Comparison of ENCODE assay signal across 9 cellular contexts in genomic region chrX:54891573-54891972, GRCh38. TPM values are rescaled to one million over a fixed set of nuclear protein-coding genes. Genes with fewer than 3 reads are reported as not detected.
A peak's percentile ranks its signal among the peaks of the same experiment; 100 is the strongest.
DNase-seq lines count a peak whose midpoint lies in the region; ATAC-seq and TF ChIP-seq lines count a peak whose summit lies in the region.
"Had no signal": no experiment of that assay in that cellular context is flagged by ENCODE, and none has a peak within 500 bp of the region (broad histone marks: within the 10 kb centered on the region; RNA-seq: fewer than 3 reads in every experiment).

No MANE protein-coding gene starts in this region.

- no peak overlapping the region for H2AFZ ChIP-seq in IMR-90 (replicated peaks; ENCODE audit: low read length, poor library complexity)
- no peak overlapping the region for H2AFZ ChIP-seq in SK-N-SH (ENCODE audit: low read depth)
- H2AFZ ChIP-seq in neural progenitor cell (replicated peaks): no peak overlapping the region

- H4K5ac ChIP-seq in IMR-90 (ENCODE audit: low read depth, low read length): no peak overlapping the region

- H2BK20ac ChIP-seq in IMR-90 (ENCODE audit: low read depth, low read length): no peak overlapping the region

- H2BK15ac ChIP-seq in IMR-90 (ENCODE audit: low read depth, low read length): no peak overlapping the region

- H3K23ac ChIP-seq in IMR-90 (ENCODE audit: low read depth, low read length): no peak overlapping the region

- no peaks in the 10 kb centered on the region for H3K36me3 Mint-ChIP-seq in neural progenitor cell
- H3K36me3 Mint-ChIP-seq: brain had no signal

- ATAC-seq in IMR-90 (ENCODE audit: low read depth) (peak; percentile 81), HG02678 (IDR thresholded peaks at IDR 0.05; ENCODE audit: unreplicated experiment) (no peak)

- no peak overlapping the region for H4K91ac ChIP-seq in IMR-90 (ENCODE audit: insufficient read depth, low read depth, low read length)

- peaks cover 8% of the 10 kb centered on the region for H3K27me3 Mint-ChIP-seq in neural progenitor cell (ENCODE audit: insufficient read depth, low read depth)

- no CpG with 5 or more reads among the region's 3 CpGs for WGBS in IMR-90 (ENCODE audit: extremely low coverage in 2 of 2, insufficient read length in 1 of 2), 2 experiments
- 22% methylated on average over 3 of the region's 3 CpGs for WGBS in SK-N-SH (ENCODE audit: low lambda C conversion rate)

- no peak overlapping the region for H2BK5ac ChIP-seq in IMR-90 (ENCODE audit: low read depth, low read length, poor library complexity, severe bottlenecking)

- H3K18ac ChIP-seq in IMR-90 (ENCODE audit: low read depth, low read length): no peak overlapping the region

- no peaks in the 10 kb centered on the region for H3K9me2 ChIP-seq in SK-N-SH

- no peak overlapping the region for H3K4me2 ChIP-seq in IMR-90 (ENCODE audit: low read depth, low read length)
- no peak overlapping the region for H3K4me2 ChIP-seq in SK-N-SH
- no peak overlapping the region for H3K4me2 ChIP-seq in neural progenitor cell

- H3K27me3 ChIP-seq in IMR-90 (ENCODE audit: control insufficient read depth, insufficient read depth, low read length) (no peaks in the 10 kb centered on the region; the same call in 1 of the 2 replicates), SK-N-SH (ENCODE audit: insufficient read depth) (peaks cover 4% of the 10 kb centered on the region; the same call in 1 of the 2 replicates), neural progenitor cell (no peaks in the 10 kb centered on the region)

- H3K4me3 ChIP-seq in IMR-90 (ENCODE audit: insufficient read depth, low read depth, low read length): no peak overlapping the region
- H3K4me3 ChIP-seq in SK-N-SH (ENCODE audit: low read depth in 2 of 2, low read length in 1 of 2): no peak overlapping the region
- no peak overlapping the region for H3K4me3 ChIP-seq in neural progenitor cell

- intact Hi-C loops in IMR-90 (cut with micrococcal nuclease): loop anchor here (1.0 to 10.0 kb wide), 2 partner anchors 93 to 166 kb away; no protein-coding TSS in a partner anchor

- TF ChIP-seq EP300 in SK-N-SH (IDR thresholded peaks at IDR 0.05; ENCODE audit: borderline replicate concordance in 1 of 2, low read depth in 1 of 2, low read length in 1 of 2): no peak

- CTCF ChIA-PET in IMR-90 (lab: Yijun Ruan, JAX) (interaction anchor here (1.0 to 1.3 kb wide), 2 partner anchors 108 to 165 kb away, joined by 5 to 7 read pairs; partner anchors contain the start of gene APEX2), SK-N-SH (lab: Yijun Ruan, JAX) (interaction anchor here (1.0 to 2.6 kb wide), 10 partner anchors 9 to 1357 kb away, joined by 3 to 10 read pairs (median 4); no protein-coding TSS in a partner anchor)

- H2AK5ac ChIP-seq in IMR-90 (ENCODE audit: low read depth, low read length): no peak overlapping the region

- H4K8ac ChIP-seq in IMR-90 (ENCODE audit: low read depth in 2 of 2, low read length in 2 of 2): no peak overlapping the region

- no peaks in the 10 kb centered on the region for H3K9me1 ChIP-seq in IMR-90 (ENCODE audit: insufficient read depth, low read length)

- no peak overlapping the region for H3K27ac Mint-ChIP-seq in neural progenitor cell
- H3K27ac Mint-ChIP-seq: brain had no signal

- H3K4ac ChIP-seq in IMR-90 (ENCODE audit: low read depth, low read length): no peak overlapping the region

- TF ChIP-seq POLR2A in IMR-90 (IDR thresholded peaks at IDR 0.05; ENCODE audit: low read depth, low read length): no peak

- H4K20me1 ChIP-seq in IMR-90 (ENCODE audit: insufficient read depth, low read length) (no peaks in the 10 kb centered on the region), SK-N-SH (ENCODE audit: insufficient read depth) (no peaks in the 10 kb centered on the region), neural progenitor cell (ENCODE audit: low read depth) (no peaks in the 10 kb centered on the region)

- H2BK120ac ChIP-seq in IMR-90 (ENCODE audit: low read depth, low read length): no peak overlapping the region

- no TSS peak for BruUV-seq in IMR-90 (replicated peaks; lab: Mats Ljungman, UMichigan)

- H3K79me2 ChIP-seq in SK-N-SH (ENCODE audit: insufficient read depth) (no peaks in the 10 kb centered on the region), neural progenitor cell (ENCODE audit: low read depth) (no peaks in the 10 kb centered on the region)

- peak; percentile 4 to 10 for DNase-seq in activated CD4-positive, alpha-beta T cell treated with anti-CD3 and anti-CD28 coated beads for 24 hours (ENCODE audit: low read depth in 2 of 2)
- DNase-seq in activated CD4-positive, alpha-beta T cell treated with anti-CD3 and anti-CD28 coated beads for 1 hour: no peak
- DNase-seq in IMR-90 (peak; percentile 28), SK-N-SH (peak; percentile 29), neural progenitor cell (ENCODE audit: low spot score) (peak; percentile 54), NCI-H1436 (lab: John Stamatoyannopoulos, UW) (no peak)
- peak; percentile 12 for DNase-seq in effector CD4-positive, alpha-beta T cell

- dilution Hi-C loops in IMR-90 (cut with HindIII; ENCODE audit: low sequenced_read_pairs, unreplicated experiment): no loop called here

- H3K4me1 Mint-ChIP-seq in neural progenitor cell: no peaks in the 10 kb centered on the region
- H3K4me1 Mint-ChIP-seq: brain had no signal

- POLR2A ChIA-PET in IMR-90 (lab: Charles Lee; ENCODE audit: unreplicated experiment): no interaction called here
- POLR2A ChIA-PET in SK-N-SH (lab: Yijun Ruan, JAX): no interaction called here

- H3K14ac ChIP-seq in IMR-90 (replicated peaks; ENCODE audit: low read depth, low read length): no peak overlapping the region

- H3K56ac ChIP-seq in IMR-90 (ENCODE audit: extremely low read depth, insufficient read depth, low read length): no peak overlapping the region

- H3K9ac ChIP-seq in IMR-90 (ENCODE audit: low read depth, low read length) (no peak overlapping the region), SK-N-SH (no peak overlapping the region), neural progenitor cell (no peak overlapping the region)

- in situ Hi-C loops in IMR-90 (cut with MboI; ENCODE audit: low sequenced_read_pairs): loop anchor here (10.0 kb wide), 1 partner anchor 63 kb away; no protein-coding TSS in a partner anchor

- H3K4me3 Mint-ChIP-seq in neural progenitor cell: no peak overlapping the region
- H3K4me3 Mint-ChIP-seq: brain had no signal

- H3K4me1 ChIP-seq in IMR-90 (ENCODE audit: control insufficient read depth, insufficient read depth, low read length) (no peaks in the 10 kb centered on the region), SK-N-SH (ENCODE audit: control insufficient read depth in 1 of 2, insufficient read depth in 2 of 2, low read depth in 1 of 2, low read length in 1 of 2) (no peaks in the 10 kb centered on the region), neural progenitor cell (no peaks in the 10 kb centered on the region)

- peak; percentile 58 for TF ChIP-seq RAD21 in IMR-90 (IDR thresholded peaks at IDR 0.05; ENCODE audit: low read length)
- TF ChIP-seq RAD21 in SK-N-SH (IDR thresholded peaks at IDR 0.05; ENCODE audit: low read length): peak; percentile 75

- TF ChIP-seq CTCF in IMR-90 (conservative IDR thresholded peaks at IDR 0.05; ENCODE audit: low read depth, low read length) (peak; percentile 51), SK-N-SH (IDR thresholded peaks at IDR 0.05) (peak; percentile 58), neural progenitor cell (IDR thresholded peaks at IDR 0.05) (peak; percentile 54)

- peaks cover 13% of the 10 kb centered on the region for H3K9me3 Mint-ChIP-seq in neural progenitor cell

- H3F3A ChIP-seq in SK-N-SH (replicated peaks; ENCODE audit: insufficient read depth) (no peaks in the 10 kb centered on the region), neural progenitor cell (ENCODE audit: low read depth) (no peaks in the 10 kb centered on the region)

- H3K36me3 ChIP-seq in IMR-90 (ENCODE audit: control insufficient read depth, insufficient read depth, low read length) (no peaks in the 10 kb centered on the region), SK-N-SH (replicated peaks in 1 of 2; ENCODE audit: control insufficient read depth in 1 of 2, insufficient read depth in 2 of 2, low read length in 1 of 2) (no peaks in the 10 kb centered on the region), neural progenitor cell (no peaks in the 10 kb centered on the region)

- H3K79me1 ChIP-seq in IMR-90 (ENCODE audit: low read depth in 1 of 2, low read length in 2 of 2): no peaks in the 10 kb centered on the region

- H3K27ac ChIP-seq in IMR-90 (ENCODE audit: insufficient read depth, low read length) (no peak overlapping the region), SK-N-SH (ENCODE audit: low read depth in 2 of 2, low read length in 1 of 2) (no peak overlapping the region), neural progenitor cell (no peak overlapping the region)

- H2AK9ac ChIP-seq in IMR-90 (replicated peaks; ENCODE audit: low read depth, low read length, poor library complexity): no peak overlapping the region

- no peaks in the 10 kb centered on the region for H3K9me3 ChIP-seq in IMR-90 (ENCODE audit: control insufficient read depth, insufficient read depth, low read length)
- no peaks in the 10 kb centered on the region for H3K9me3 ChIP-seq in SK-N-SH
- peaks cover 4% of the 10 kb centered on the region for H3K9me3 ChIP-seq in neural progenitor cell (ENCODE audit: low read depth)

TF ChIP-seq in IMR-90, 13 proteins besides CTCF, POLR2A, EP300 and RAD21:
- TF ChIP-seq SMC3 (IDR thresholded peaks at IDR 0.05; ENCODE audit: low read depth, low read length) (peak; percentile 45), RFX5 (IDR thresholded peaks at IDR 0.05; ENCODE audit: low read depth, low read length) (no peak)

TF ChIP-seq in SK-N-SH, 30 proteins besides CTCF, POLR2A, EP300 and RAD21:
- TF ChIP-seq GATA2 (CRISPR knock-in tag; IDR thresholded peaks at IDR 0.05): no peak
- peak; percentile 65 for TF ChIP-seq SMC3 (IDR thresholded peaks at IDR 0.05; ENCODE audit: low read depth, low read length)
- TF ChIP-seq POLR2AphosphoS5 (IDR thresholded peaks at IDR 0.05; ENCODE audit: low read depth, low read length): no peak

RNA-seq across cellular contexts. Expression of gene TRO, which starts 29.1 kb away (rescaled TPM):
- total RNA-seq in IMR-90 (2012; rRNA removed): 25.8 and 35.1 TPM in 2 replicates
- 46.3 and 54.2 TPM in 2 replicates for polyA plus RNA-seq in IMR-90 (2012; rRNA removed)
- polyA plus RNA-seq in IMR-90 (2012; cell fraction: cytosol; rRNA removed): 27.5 and 29.9 TPM in 2 replicates
- polyA plus RNA-seq in IMR-90 (2012; cell fraction: nucleus; rRNA removed; ENCODE audit: low replicate concordance): 238 and 339 TPM in 2 replicates
- polyA plus RNA-seq in SK-N-SH (2012; rRNA removed): 59.1 and 70.0 TPM in 2 replicates
- 21.8 and 27.7 TPM in 2 replicates for polyA plus RNA-seq in SK-N-SH (2012; cell fraction: cytosol; rRNA removed)
- 331 and 368 TPM in 2 replicates for polyA plus RNA-seq in SK-N-SH (2012; cell fraction: nucleus; rRNA removed)
- 106 and 120 TPM in 2 replicates for total RNA-seq in neural progenitor cell (ENCODE audit: low replicate concordance)

Comparison
In these comparisons a context has a peak if more than half of its experiments do, and no peak if none do; other contexts are left out.
1. DNase-seq: peak in activated CD4-positive, alpha-beta T cell treated with anti-CD3 and anti-CD28 coated beads for 24 hours (2 of 2), IMR-90 (single experiment), SK-N-SH (single experiment), effector CD4-positive, alpha-beta T cell (single experiment) and neural progenitor cell (single experiment); none in activated CD4-positive, alpha-beta T cell treated with anti-CD3 and anti-CD28 coated beads for 1 hour (single experiment) and NCI-H1436 (single experiment).
2. Peak in every context shown above with its lines, with median percentiles within 50 percentile points of each other: CTCF ChIP-seq.